26 cellular contexts compared by ENCODE assay signal in genomic region chr5:123283537-123283936, GRCh38.
A peak's percentile ranks its signal among the peaks of the same experiment; 100 is the strongest.
DNase-seq lines count a peak whose midpoint lies in the region; ATAC-seq and TF ChIP-seq lines count a peak whose summit lies in the region.
"Had no signal": no experiment of that assay in that cellular context is flagged by ENCODE, and none has a peak within 500 bp of the region (broad histone marks: within the 10 kb centered on the region; RNA-seq: fewer than 3 reads in every experiment).

No MANE protein-coding gene starts in this region.

- H3K36me3 Mint-ChIP-seq in brain (no peaks in the 10 kb centered on the region), neural progenitor cell (no peaks in the 10 kb centered on the region)
- H3K36me3 Mint-ChIP-seq: CD4-positive, alpha-beta memory T cell had no signal

- H3K4me1 ChIP-seq in HEK293 (ENCODE audit: control insufficient read depth, insufficient read depth, low read length) (peaks cover 9% of the 10 kb centered on the region; the same call in 1 of the 2 replicates), neural progenitor cell (peaks cover 35% of the 10 kb centered on the region), aorta (ENCODE audit: control insufficient read depth in 1 of 2, insufficient read depth in 2 of 2, low read length in 2 of 2) (peaks cover 0 to 2% of the 10 kb centered on the region in 2 donors), thyroid gland (peaks cover 0 to 3% of the 10 kb centered on the region in 2 donors), upper lobe of left lung (no peaks in the 10 kb centered on the region)
- H3K4me1 ChIP-seq: A549, SJCRH30 had no signal

- H3K36me3 ChIP-seq in HEK293 (ENCODE audit: control insufficient read depth in 2 of 2, insufficient read depth in 1 of 2, low read length in 2 of 2) (no peaks in the 10 kb centered on the region), neural progenitor cell (no peaks in the 10 kb centered on the region), aorta (ENCODE audit: control insufficient read depth in 1 of 2, insufficient read depth in 2 of 2, low read length in 1 of 2) (no peaks in the 10 kb centered on the region), thyroid gland (no peaks in the 10 kb centered on the region), upper lobe of left lung (no peaks in the 10 kb centered on the region)
- H3K36me3 ChIP-seq: SJCRH30 had no signal

- no peaks in the 10 kb centered on the region for H4K20me1 ChIP-seq in neural progenitor cell (ENCODE audit: low read depth)

- ATAC-seq in aorta (ENCODE audit: low FRiP score) (no peak), upper lobe of left lung (ENCODE audit: low FRiP score in 2 of 2) (no peak)
- ATAC-seq: A549, GM12878, HCT116, Right ventricle myocardium inferior had no signal

- CTCF ChIA-PET in HEK293 (lab: Yijun Ruan, JAX), result interaction anchor here (0.6 kb wide), 1 partner anchor 13 kb away, joined by 4 read pairs; no protein-coding TSS in a partner anchor

- WGBS in aorta, 2 donors, result 0 to 5% methylated on average over 1 of the region's 1 CpG
- 72 to 73% methylated on average over 1 of the region's 1 CpG for WGBS in thyroid gland, 2 donors
- 51 to 52% methylated on average over 1 of the region's 1 CpG for WGBS in upper lobe of left lung, 2 donors

- H3K27ac Mint-ChIP-seq in brain (peak overlapping the region in 1 of 5 experiments; percentile 1), neural progenitor cell (no peak overlapping the region)
- H3K27ac Mint-ChIP-seq: CD4-positive, alpha-beta memory T cell had no signal

- H3K4me1 Mint-ChIP-seq in brain, result peaks cover 28% of the 10 kb centered on the region
- H3K4me1 Mint-ChIP-seq in neural progenitor cell, result peaks cover 33% of the 10 kb centered on the region

- H3K9me3 ChIP-seq in HEK293 (ENCODE audit: control insufficient read depth, insufficient read depth, low read depth, low read length) (no peaks in the 10 kb centered on the region), neural progenitor cell (ENCODE audit: low read depth) (no peaks in the 10 kb centered on the region), aorta (ENCODE audit: control insufficient read depth, low read length) (no peaks in the 10 kb centered on the region), thyroid gland (no peaks in the 10 kb centered on the region), upper lobe of left lung (no peaks in the 10 kb centered on the region)
- H3K9me3 ChIP-seq: A549, SJCRH30 had no signal

- no peak overlapping the region for H2AFZ ChIP-seq in neural progenitor cell (replicated peaks)
- H2AFZ ChIP-seq: PC-9 had no signal

- H3K4me3 Mint-ChIP-seq in brain, result peak overlapping the region in 3 of 5 experiments; percentile 11 to 59 (median 15)
- H3K4me3 Mint-ChIP-seq in neural progenitor cell, result no peak overlapping the region
- H3K4me3 Mint-ChIP-seq: CD4-positive, alpha-beta memory T cell had no signal

- TF ChIP-seq POLR2A in thyroid gland (IDR thresholded peaks at IDR 0.05), result no peak
- no peak for TF ChIP-seq POLR2A in upper lobe of left lung (IDR thresholded peaks at IDR 0.05)

- H3K27ac ChIP-seq in HEK293 (ENCODE audit: extremely low read depth, low read depth, low read length) (peak overlapping the region; percentile 37; the same call in 1 of the 2 replicates), neural progenitor cell (no peak overlapping the region), aorta (ENCODE audit: low read depth in 1 of 2, low read length in 2 of 2) (peak overlapping the region in 1 of 2 donors; percentile 96), thyroid gland (no peak overlapping the region), upper lobe of left lung (no peak overlapping the region)
- H3K27ac ChIP-seq: A549, PC-9, SJCRH30 had no signal

- peaks cover 0 to 4% (median 3%) of the 10 kb centered on the region in 5 experiments for H3K9me3 Mint-ChIP-seq in brain
- peaks cover 3% of the 10 kb centered on the region for H3K9me3 Mint-ChIP-seq in neural progenitor cell
- H3K9me3 Mint-ChIP-seq: CD4-positive, alpha-beta memory T cell had no signal

- H3K9ac ChIP-seq in neural progenitor cell, result no peak overlapping the region

- H3K27me3 ChIP-seq in neural progenitor cell, result peaks cover 29% of the 10 kb centered on the region
- no peaks in the 10 kb centered on the region for H3K27me3 ChIP-seq in aorta (ENCODE audit: control insufficient read depth in 1 of 2, insufficient read depth in 2 of 2, low read length in 1 of 2)
- H3K27me3 ChIP-seq in thyroid gland, result peaks cover 3% of the 10 kb centered on the region
- H3K27me3 ChIP-seq in upper lobe of left lung, result no peaks in the 10 kb centered on the region
- H3K27me3 ChIP-seq: SJCRH30 had no signal

- TF ChIP-seq CTCF in HEK293 (tag by site-specific recombination; IDR thresholded peaks at IDR 0.05) (no peak), brain (conservative IDR thresholded peaks at IDR 0.05) (no peak), neural progenitor cell (IDR thresholded peaks at IDR 0.05) (no peak), thyroid gland (IDR thresholded peaks at IDR 0.05) (no peak), upper lobe of left lung (IDR thresholded peaks at IDR 0.05) (no peak)

- H3K4me3 ChIP-seq in HEK293 (ENCODE audit: low read depth, low read length) (no peak overlapping the region), neural progenitor cell (no peak overlapping the region), aorta (ENCODE audit: low read length in 2 of 2) (peak overlapping the region; percentile 20 to 64), thyroid gland (replicated peaks in 1 of 3) (no peak overlapping the region), upper lobe of left lung (no peak overlapping the region)
- H3K4me3 ChIP-seq: A549, GM12878, PC-9, SJCRH30 had no signal

- H3K4me2 ChIP-seq in neural progenitor cell, result peak overlapping the region; percentile 27
- H3K4me2 ChIP-seq: A549, PC-9 had no signal

- H3K27me3 Mint-ChIP-seq in brain, result peaks cover 31% of the 10 kb centered on the region
- peaks cover 5% of the 10 kb centered on the region for H3K27me3 Mint-ChIP-seq in neural progenitor cell (ENCODE audit: insufficient read depth, low read depth)

- no peak for TF ChIP-seq EP300 in upper lobe of left lung (IDR thresholded peaks at IDR 0.05)

- intact Hi-C loops in aorta (cut with DNase I), result no loop called here
- intact Hi-C loops in thyroid gland (cut with DNase I), result no loop called here

- DNase-seq in neural progenitor cell (ENCODE audit: low spot score), result no peak
- DNase-seq in aorta, result no peak
- no peak for DNase-seq in cortex of kidney (lab: John Stamatoyannopoulos, UW)
- no peak for DNase-seq in thyroid gland
- DNase-seq in upper lobe of left lung, result no peak
- DNase-seq: C1 segment of cervical spinal cord; CD4-positive, alpha-beta memory T cell; COR-L47; EL; GDM1; NCI-H1092; NCI-H1417 treated with DMSO at 0.1 percent for 48 hours; NCI-H1694 treated with DMSO at 0.1 percent for 48 hours; NCI-H2081 treated with DMSO at 0.1 percent for 48 hours; NCI-H2171 treated with DMSO at 0.1 percent for 48 hours; NCI-H345; NCI-H524 treated with DMSO at 0.1 percent for 48 hours; NCI-H774; PC-9; SJCRH30 had no signal

- H3F3A ChIP-seq in neural progenitor cell (ENCODE audit: low read depth), result peaks cover 23% of the 10 kb centered on the region

- H3K79me2 ChIP-seq in neural progenitor cell (ENCODE audit: low read depth), result no peaks in the 10 kb centered on the region

- POLR2A ChIA-PET in HEK293 (lab: Yijun Ruan, JAX), result no interaction called here

TF ChIP-seq in HEK293, 187 proteins besides CTCF, POLR2A, EP300 and RAD21:
- TF ChIP-seq ZNF510 (tag by site-specific recombination; IDR thresholded peaks at IDR 0.05; ENCODE audit: insufficient replicate concordance) (no peak), TRIM28 (IDR thresholded peaks at IDR 0.05; ENCODE audit: borderline replicate concordance, low read length) (0 out of 2 replicates have a peak, but pooled peaks have one; percentile 59), WT1 (tag by site-specific recombination; IDR thresholded peaks at IDR 0.05) (peak; percentile 46), ZNF558 (tag by site-specific recombination; IDR thresholded peaks at IDR 0.05) (no peak), PRDM6 (tag by site-specific recombination; IDR thresholded peaks at IDR 0.05) (peak; percentile 35), TCF7L2 (IDR thresholded peaks at IDR 0.05; ENCODE audit: borderline replicate concordance, low read depth, low read length) (0 out of 2 replicates have a peak, but pooled peaks have one; percentile 60), SCRT1 (tag by site-specific recombination; IDR thresholded peaks at IDR 0.05; ENCODE audit: borderline replicate concordance) (no peak), ZXDB (tag by site-specific recombination; IDR thresholded peaks at IDR 0.05) (no peak), FEZF1 (tag by site-specific recombination; IDR thresholded peaks at IDR 0.05) (peak; percentile 80), ZNF266 (tag by site-specific recombination; IDR thresholded peaks at IDR 0.05; ENCODE audit: low read depth) (no peak)

Comparison
In these comparisons a context has a peak if more than half of its experiments do, and no peak if none do; other contexts are left out.
1. H3K4me3 ChIP-seq: peak in aorta (2 of 2); none in HEK293 (single experiment), neural progenitor cell (single experiment), thyroid gland (0 of 3) and upper lobe of left lung (0 of 4).